In the genomic region with DNA sequence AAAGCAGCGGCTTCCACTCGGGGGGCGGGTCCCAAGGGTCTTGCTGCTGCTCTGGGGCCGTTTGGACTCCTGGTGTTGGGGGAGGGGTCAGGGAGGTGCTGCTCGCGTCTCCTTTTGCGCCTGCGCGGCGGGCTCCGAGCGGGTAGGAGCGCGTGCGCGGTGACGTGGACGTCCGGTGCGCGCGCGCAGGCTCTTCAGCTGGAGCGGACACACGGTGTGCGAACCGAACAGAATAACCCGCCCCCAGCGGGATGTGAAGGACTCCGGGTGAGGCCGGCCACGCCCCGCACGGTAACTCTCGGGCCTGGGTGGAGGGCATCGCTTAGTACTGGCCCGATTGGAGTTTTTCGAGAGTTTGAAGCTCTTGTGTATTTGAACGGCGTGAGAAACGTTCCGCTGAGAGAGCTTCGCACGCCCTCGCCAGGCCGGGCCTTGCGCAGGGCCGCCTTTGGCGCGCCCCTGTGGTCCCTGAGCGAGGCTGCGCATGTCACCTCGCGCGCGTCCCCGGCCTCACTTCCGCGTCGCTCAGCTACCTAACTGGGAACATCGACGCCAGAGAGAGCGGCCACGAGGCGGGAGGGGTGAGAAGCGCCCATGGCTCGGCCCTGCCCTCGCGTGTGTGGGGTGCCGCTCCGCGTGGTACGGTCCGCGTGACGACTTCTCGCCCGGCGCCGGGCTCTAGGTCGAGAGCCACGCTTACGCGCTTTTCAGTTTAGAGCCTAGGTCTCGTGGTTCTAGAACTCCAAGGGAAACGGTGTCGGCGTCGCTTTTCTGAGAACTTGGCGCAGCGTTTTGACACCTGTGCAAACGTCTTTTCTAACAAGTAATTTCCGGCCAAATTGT, we compare ENCODE assay signal across 8 cellular contexts. TPM values are rescaled to one million over a fixed set of nuclear protein-coding genes. Genes with fewer than 3 reads are reported as not detected.
DNase-seq lines count a peak whose midpoint lies in the region; ATAC-seq lines count a peak whose summit lies in the region.

A gene (plus strand): TSS at position 171 of the 843 bp plus-strand sequence.

- peaks cover 33% of the 10 kb centered on the region for H3K4me1 ChIP-seq in BLaER1

- DNase-seq in GM19238 (ENCODE audit: insufficient read length, low spot score), result peak; percentile 79
- peak; percentile 89 to 97 for DNase-seq in NCI-H526 (lab: John Stamatoyannopoulos, UW)
- DNase-seq in activated CD8-positive, alpha-beta T cell treated with anti-CD3 and anti-CD28 coated beads, Interleukin-2, amount 10 ng/mL, durations not matched to agents 7 days and 5 days, result peak; percentile 92
- DNase-seq in effector CD8-positive, alpha-beta T cell (lab: John Stamatoyannopoulos, UW), result peak; percentile 78
- peak; percentile 92 to 97 for DNase-seq in lung microvascular endothelial cell (ENCODE audit: low read depth in 2 of 2)
- DNase-seq in stimulated activated CD4-positive, alpha-beta T cell treated with anti-CD3 and anti-CD28 coated beads, TNF-alpha, amount 100 ng/mL, for 48 hours (ENCODE audit: low read depth in 3 of 3), result peak; percentile 82 to 87 (median 84)

- H3K4me3 ChIP-seq in BLaER1, result peak within 1 kb of the TSS; percentile 71

- peak within 1 kb of the TSS; percentile 84 for H3K4me2 ChIP-seq in BLaER1

- H3K9me3 ChIP-seq in BLaER1, result no peaks in the 10 kb centered on the region

- CTCF ChIA-PET in activated CD8-positive, alpha-beta T cell treated with anti-CD3 and anti-CD28 coated beads, Interleukin-2, amount 10 ng/mL, durations not matched to agents 7 days and 5 days (lab: Charles Lee), result interaction anchor here (0.5 to 3.3 kb wide), 13 partner anchors 28 to 563 kb away, joined by 3 to 18 read pairs (median 4); a partner anchor contains a TSS

- peak within 1 kb of the TSS; percentile 85 for H3K27ac ChIP-seq in BLaER1

- peak within 1 kb of the TSS; percentile 86 for H3K4me3 Mint-ChIP-seq in activated CD8-positive, alpha-beta T cell treated with anti-CD3 and anti-CD28 coated beads, Interleukin-2, amount 10 ng/mL, durations not matched to agents 7 days and 5 days

- peaks cover 4% of the 10 kb centered on the region for H3K9me3 Mint-ChIP-seq in activated CD8-positive, alpha-beta T cell treated with anti-CD3 and anti-CD28 coated beads, Interleukin-2, amount 10 ng/mL, durations not matched to agents 7 days and 5 days (ENCODE audit: insufficient read depth)

- peak within 1 kb of the TSS; percentile 77 for H3K9ac ChIP-seq in BLaER1

- POLR2A ChIA-PET in activated CD8-positive, alpha-beta T cell treated with anti-CD3 and anti-CD28 coated beads, Interleukin-2, amount 10 ng/mL, durations not matched to agents 7 days and 5 days (lab: Charles Lee), result interaction anchor here (0.5 to 2.5 kb wide), 11 partner anchors 10 to 377 kb away, joined by 3 to 9 read pairs (median 4); a partner anchor contains a TSS

- H3K36me3 Mint-ChIP-seq in activated CD8-positive, alpha-beta T cell treated with anti-CD3 and anti-CD28 coated beads, Interleukin-2, amount 10 ng/mL, durations not matched to agents 7 days and 5 days (ENCODE audit: low read depth), result peaks cover 15% of the 10 kb centered on the region

- peaks cover 39% of the 10 kb centered on the region for H4K20me1 ChIP-seq in BLaER1

- peaks cover 34% of the 10 kb centered on the region for H3K4me1 Mint-ChIP-seq in activated CD8-positive, alpha-beta T cell treated with anti-CD3 and anti-CD28 coated beads, Interleukin-2, amount 10 ng/mL, durations not matched to agents 7 days and 5 days (ENCODE audit: low read depth)

- peak; percentile 81 for ATAC-seq in HG03439 (IDR thresholded peaks at IDR 0.05; ENCODE audit: unreplicated experiment)
- ATAC-seq in activated CD8-positive, alpha-beta T cell treated with anti-CD3 and anti-CD28 coated beads, Interleukin-2, amount 10 ng/mL, durations not matched to agents 7 days and 5 days, result peak; percentile 85

- H3K36me3 ChIP-seq in BLaER1, result no peaks in the 10 kb centered on the region

- no peaks in the 10 kb centered on the region for H3K27me3 ChIP-seq in BLaER1

- peak within 1 kb of the TSS; percentile 93 for H3K27ac Mint-ChIP-seq in activated CD8-positive, alpha-beta T cell treated with anti-CD3 and anti-CD28 coated beads, Interleukin-2, amount 10 ng/mL, durations not matched to agents 7 days and 5 days

- peaks cover 20% of the 10 kb centered on the region for H3K27me3 Mint-ChIP-seq in activated CD8-positive, alpha-beta T cell treated with anti-CD3 and anti-CD28 coated beads, Interleukin-2, amount 10 ng/mL, durations not matched to agents 7 days and 5 days (ENCODE audit: low read depth)

RNA-seq across cellular contexts. Expression of the gene that starts here (rescaled TPM):
- 10 to 100 TPM; 36.1 to 37.1 TPM for total RNA-seq in activated CD8-positive, alpha-beta T cell treated with anti-CD3 and anti-CD28 coated beads, Interleukin-2, amount 10 ng/mL, durations not matched to agents 7 days and 5 days
- total RNA-seq in lung microvascular endothelial cell, result 15.3 and 31.3 TPM in 2 replicates

Comparison
In these comparisons a context has a peak if more than half of its experiments do, and no peak if none do; other contexts are left out.
1. Peak in every context shown above with its lines: DNase-seq, ATAC-seq, H3K4me3 ChIP-seq and H3K27ac ChIP-seq.